6 cellular contexts compared by ENCODE assay signal in genomic region chr2:601387-601698, GRCh38.
"Had no signal": no experiment of that assay in that cellular context is flagged by ENCODE, and none has a peak within 500 bp of the region (broad histone marks: within the 10 kb centered on the region; RNA-seq: fewer than 3 reads in every experiment).

No MANE protein-coding gene starts in this region.

- H3K4me1 Mint-ChIP-seq: GM23338, IgD-negative memory B cell had no signal

- H3K4me2 ChIP-seq: GM23338 had no signal

- H3K36me3 Mint-ChIP-seq: IgD-negative memory B cell had no signal

- H3K4me3 ChIP-seq: GM23338 had no signal

- H3K4me3 Mint-ChIP-seq: GM23338, H9, IgD-negative memory B cell had no signal

- DNase-seq: HCEC 1CT had no signal

- ATAC-seq: GM23338, HepG2 had no signal

- H3K27me3 Mint-ChIP-seq: IgD-negative memory B cell had no signal

- H3K27ac Mint-ChIP-seq: GM23338, H9, IgD-negative memory B cell had no signal

- H3K9me3 Mint-ChIP-seq: GM23338 had no signal

- H3K27ac ChIP-seq: HL-60 had no signal
